ENCODE assay signal across 8 cellular contexts in genomic region chr5:66864240-66864884, GRCh38.
A peak's percentile ranks its signal among the peaks of the same experiment; 100 is the strongest.
DNase-seq lines count a peak whose midpoint lies in the region; ATAC-seq and TF ChIP-seq lines count a peak whose summit lies in the region.

No MANE protein-coding gene starts in this region.

- H3K4me1 ChIP-seq in neutrophil (ENCODE audit: control insufficient read depth in 1 of 2, insufficient read depth in 1 of 2, low read depth in 1 of 2, low read length in 1 of 2), result no peaks in the 10 kb centered on the region

- H3K27me3 Mint-ChIP-seq in type B pancreatic cell, result no peaks in the 10 kb centered on the region

- no peak overlapping the region for H3K27ac ChIP-seq in neutrophil

- peak; percentile 6 for DNase-seq in activated CD4-positive, CD25-positive, alpha-beta regulatory T cell treated with anti-CD3 and anti-CD28 coated beads, Interleukin-2, amount 50 U/mL, for 16 hours (ENCODE audit: low read depth, low spot score)
- no peak for DNase-seq in activated CD4-positive, CD25-positive, alpha-beta regulatory T cell treated with anti-CD3 and anti-CD28 coated beads, Interleukin-2, amount 50 U/mL, for 72 hours
- peak; percentile 38 for DNase-seq in NAMALWA (ENCODE audit: low spot score)
- peak; percentile 80 for DNase-seq in choroid plexus epithelial cell (ENCODE audit: low read depth)
- DNase-seq in AG08395 (ENCODE audit: low spot score), result no peak
- DNase-seq in type B pancreatic cell (ENCODE audit: extremely low spot score, unreplicated experiment), result no peak

- no peaks in the 10 kb centered on the region for H3K36me3 Mint-ChIP-seq in type B pancreatic cell

- peak; percentile 84 for TF ChIP-seq CTCF in choroid plexus epithelial cell (conservative IDR thresholded peaks at IDR 0.05; ENCODE audit: low read depth, low read length)
- peak; percentile 20 for TF ChIP-seq CTCF in neutrophil (IDR thresholded peaks at IDR 0.05)
- TF ChIP-seq CTCF in type B pancreatic cell (conservative IDR thresholded peaks at IDR 0.05), result no peak

- H3K4me3 Mint-ChIP-seq in type B pancreatic cell, result no peak overlapping the region

- H3K9me3 Mint-ChIP-seq in type B pancreatic cell, result no peaks in the 10 kb centered on the region

- H3K4me3 ChIP-seq in choroid plexus epithelial cell (ENCODE audit: low read depth, low read length) (no peak overlapping the region), neutrophil (ENCODE audit: low read depth in 1 of 2, low read length in 1 of 2) (no peak overlapping the region)

- no peaks in the 10 kb centered on the region for H3K9me3 ChIP-seq in neutrophil

- H3K27me3 ChIP-seq in neutrophil, result peaks cover 24% of the 10 kb centered on the region

- no peak overlapping the region for H3K27ac Mint-ChIP-seq in type B pancreatic cell

- no peaks in the 10 kb centered on the region for H3K36me3 ChIP-seq in neutrophil

- H3K4me1 Mint-ChIP-seq in type B pancreatic cell (ENCODE audit: unreplicated experiment), result peaks cover 48% of the 10 kb centered on the region

- ATAC-seq in GM19351 (IDR thresholded peaks at IDR 0.05; ENCODE audit: unreplicated experiment), result no peak

Comparison
In these comparisons a context has a peak if more than half of its experiments do, and no peak if none do; other contexts are left out.
1. DNase-seq: peak in activated CD4-positive, CD25-positive, alpha-beta regulatory T cell treated with anti-CD3 and anti-CD28 coated beads, Interleukin-2, amount 50 U/mL, for 16 hours (single experiment), NAMALWA (single experiment) and choroid plexus epithelial cell (single experiment); none in activated CD4-positive, CD25-positive, alpha-beta regulatory T cell treated with anti-CD3 and anti-CD28 coated beads, Interleukin-2, amount 50 U/mL, for 72 hours (single experiment), AG08395 (single experiment) and type B pancreatic cell (single experiment).